In the genomic region with DNA sequence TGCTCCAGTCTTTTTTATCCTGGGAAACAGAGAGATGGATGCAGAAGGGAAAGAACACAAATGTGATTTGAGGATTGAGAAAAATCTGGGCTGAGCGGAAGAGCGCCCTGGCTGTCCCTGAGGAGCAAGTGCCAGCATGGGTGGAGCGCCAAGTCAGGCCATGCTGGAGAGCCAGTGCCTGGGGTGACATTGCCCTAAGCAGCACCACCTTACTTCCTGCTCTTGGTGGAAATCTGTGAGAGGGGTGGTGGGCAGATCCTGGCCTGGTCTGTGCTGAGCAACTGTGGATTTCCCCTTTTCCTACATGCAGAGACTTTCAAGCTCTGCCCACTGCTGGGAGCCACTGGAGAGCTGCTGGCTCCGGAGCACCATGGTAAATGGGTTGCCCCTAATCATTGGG, we compare ENCODE assay signal across 9 cellular contexts. TPM values are rescaled to one million over a fixed set of nuclear protein-coding genes. Genes with fewer than 3 reads are reported as not detected.
DNase-seq lines count a peak whose midpoint lies in the region; ATAC-seq and TF ChIP-seq lines count a peak whose summit lies in the region.
"Had no signal": no experiment of that assay in that cellular context is flagged by ENCODE, and none has a peak within 500 bp of the region (broad histone marks: within the 10 kb centered on the region; RNA-seq: fewer than 3 reads in every experiment).

No MANE protein-coding gene starts in this region.

- H3K36me3 Mint-ChIP-seq in GM23338 (ENCODE audit: low read depth) (no peaks in the 10 kb centered on the region; the same call in 2 of the 3 replicates), WTC11 (no peaks in the 10 kb centered on the region)

- TF ChIP-seq CTCF in GM23338 (conservative IDR thresholded peaks at IDR 0.05; ENCODE audit: low read depth in 2 of 2) (no peak), WTC11 (IDR thresholded peaks at IDR 0.05) (no peak)

- H3K4me1 ChIP-seq in GM23338 (ENCODE audit: insufficient read depth) = peaks cover 19% of the 10 kb centered on the region

- H3K36me3 ChIP-seq in GM23338 (ENCODE audit: insufficient read depth) = no peaks in the 10 kb centered on the region
- H3K36me3 ChIP-seq: MG63 had no signal

- intact Hi-C loops in Right ventricle myocardium superior (cut with DNase I) = no loop called here

- H3K27ac Mint-ChIP-seq in GM23338 = no peak overlapping the region
- H3K27ac Mint-ChIP-seq in WTC11 = peak overlapping the region; percentile 71; the same call in 1 of the 2 replicates

- peak overlapping the region; percentile 66 for H3K4me2 ChIP-seq in GM23338

- DNase-seq in GM23338 (ENCODE audit: low spot score) (no peak), WTC11 (ENCODE audit: low spot score) (no peak), Right ventricle myocardium superior (no peak), renal cortical epithelial cell (ENCODE audit: low read depth) (peak; percentile 55), Ammon's horn (ENCODE audit: low spot score) (no peak), HK-2 (ENCODE audit: unreplicated experiment) (no peak), DMS53 treated with DMSO at 0.1 percent for 48 hours (lab: John Stamatoyannopoulos, UW; ENCODE audit: unreplicated experiment) (no peak)
- DNase-seq: MG63 had no signal

- peak overlapping the region; percentile 88 for H2AFZ ChIP-seq in GM23338

- peaks cover 14% of the 10 kb centered on the region for H3K27me3 Mint-ChIP-seq in GM23338 (ENCODE audit: insufficient read depth, low read depth, poor library complexity)
- H3K27me3 Mint-ChIP-seq in WTC11 (ENCODE audit: low read depth) = no peaks in the 10 kb centered on the region; the same call in 1 of the 2 replicates

- H3K27ac ChIP-seq in GM23338 (ENCODE audit: low read depth) = peak overlapping the region; percentile 76; the same call in 1 of the 2 replicates

- no peaks in the 10 kb centered on the region for H4K20me1 ChIP-seq in GM23338 (replicated peaks; ENCODE audit: insufficient read depth)

- H3K4me1 Mint-ChIP-seq in GM23338 (peaks cover 26% of the 10 kb centered on the region), WTC11 (peaks cover 35% of the 10 kb centered on the region)

- CTCF ChIA-PET in WTC11 (lab: Charles Lee) = interaction anchor here (0.6 to 1.5 kb wide), 4 partner anchors 15 to 223 kb away, joined by 3 to 7 read pairs (median 4); a partner anchor contains a TSS

- H3K4me3 Mint-ChIP-seq in GM23338 (no peak overlapping the region; the same call in 2 of the 3 replicates), WTC11 (no peak overlapping the region)

- H3K27me3 ChIP-seq in GM23338 (ENCODE audit: insufficient read depth) = no peaks in the 10 kb centered on the region
- H3K27me3 ChIP-seq: MG63 had no signal

- H3K4me3 ChIP-seq in GM23338 = no peak overlapping the region
- H3K4me3 ChIP-seq: MG63 had no signal

- no peaks in the 10 kb centered on the region for H3F3A ChIP-seq in GM23338 (replicated peaks; ENCODE audit: low read depth)

- no peaks in the 10 kb centered on the region for H3K79me2 ChIP-seq in GM23338 (replicated peaks; ENCODE audit: insufficient read depth)

- no peaks in the 10 kb centered on the region for H3K9me2 ChIP-seq in GM23338 (ENCODE audit: insufficient read depth)

- POLR2A ChIA-PET in WTC11 (lab: Charles Lee) = interaction anchor here (0.6 kb wide), 1 partner anchor 10 kb away, joined by 3 read pairs; no protein-coding TSS in a partner anchor

- peak; percentile 12 for ATAC-seq in GM23338
- ATAC-seq in WTC11 = peak; percentile 16
- ATAC-seq in Right ventricle myocardium superior (ENCODE audit: poor library complexity) = peak; percentile 64
- no peak for ATAC-seq in HG02885 (IDR thresholded peaks at IDR 0.05; ENCODE audit: poor library complexity, unreplicated experiment)

- H3K9me3 Mint-ChIP-seq in GM23338 = no peaks in the 10 kb centered on the region
- H3K9me3 Mint-ChIP-seq in WTC11 = no peaks in the 10 kb centered on the region

TF ChIP-seq in GM23338, 12 proteins besides CTCF, POLR2A, EP300 and RAD21:
- no peak for TF ChIP-seq STAT1 (IDR thresholded peaks at IDR 0.05; ENCODE audit: unreplicated experiment)
- no peak for TF ChIP-seq NANOG (IDR thresholded peaks at IDR 0.05; ENCODE audit: borderline replicate concordance)
- TF ChIP-seq, protein P1, sequence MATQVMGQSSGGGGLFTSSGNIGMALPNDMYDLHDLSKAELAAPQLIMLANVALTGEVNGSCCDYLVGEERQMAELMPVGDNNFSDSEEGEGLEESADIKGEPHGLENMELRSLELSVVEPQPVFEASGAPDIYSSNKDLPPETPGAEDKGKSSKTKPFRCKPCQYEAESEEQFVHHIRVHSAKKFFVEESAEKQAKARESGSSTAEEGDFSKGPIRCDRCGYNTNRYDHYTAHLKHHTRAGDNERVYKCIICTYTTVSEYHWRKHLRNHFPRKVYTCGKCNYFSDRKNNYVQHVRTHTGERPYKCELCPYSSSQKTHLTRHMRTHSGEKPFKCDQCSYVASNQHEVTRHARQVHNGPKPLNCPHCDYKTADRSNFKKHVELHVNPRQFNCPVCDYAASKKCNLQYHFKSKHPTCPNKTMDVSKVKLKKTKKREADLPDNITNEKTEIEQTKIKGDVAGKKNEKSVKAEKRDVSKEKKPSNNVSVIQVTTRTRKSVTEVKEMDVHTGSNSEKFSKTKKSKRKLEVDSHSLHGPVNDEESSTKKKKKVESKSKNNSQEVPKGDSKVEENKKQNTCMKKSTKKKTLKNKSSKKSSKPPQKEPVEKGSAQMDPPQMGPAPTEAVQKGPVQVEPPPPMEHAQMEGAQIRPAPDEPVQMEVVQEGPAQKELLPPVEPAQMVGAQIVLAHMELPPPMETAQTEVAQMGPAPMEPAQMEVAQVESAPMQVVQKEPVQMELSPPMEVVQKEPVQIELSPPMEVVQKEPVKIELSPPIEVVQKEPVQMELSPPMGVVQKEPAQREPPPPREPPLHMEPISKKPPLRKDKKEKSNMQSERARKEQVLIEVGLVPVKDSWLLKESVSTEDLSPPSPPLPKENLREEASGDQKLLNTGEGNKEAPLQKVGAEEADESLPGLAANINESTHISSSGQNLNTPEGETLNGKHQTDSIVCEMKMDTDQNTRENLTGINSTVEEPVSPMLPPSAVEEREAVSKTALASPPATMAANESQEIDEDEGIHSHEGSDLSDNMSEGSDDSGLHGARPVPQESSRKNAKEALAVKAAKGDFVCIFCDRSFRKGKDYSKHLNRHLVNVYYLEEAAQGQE (IDR thresholded peaks at IDR 0.05; ENCODE audit: unreplicated experiment) = no peak
- TF ChIP-seq JUNB (IDR thresholded peaks at IDR 0.05; ENCODE audit: unreplicated experiment) = no peak

TF ChIP-seq in WTC11, 78 proteins besides CTCF, POLR2A, EP300 and RAD21 (continues in another document):
- TF ChIP-seq ELF4 (CRISPR knock-in tag; IDR thresholded peaks at IDR 0.05; ENCODE audit: low read depth) (no peak), TP53 (CRISPR knock-in tag; IDR thresholded peaks at IDR 0.05) (no peak), MYBL2 (CRISPR knock-in tag; IDR thresholded peaks at IDR 0.05) (no peak), ZNF138 (CRISPR knock-in tag; conservative IDR thresholded peaks at IDR 0.05) (no peak), ZNF232 (CRISPR knock-in tag; IDR thresholded peaks at IDR 0.05) (no peak), TCF7 (CRISPR knock-in tag; IDR thresholded peaks at IDR 0.05; ENCODE audit: low read depth) (no peak)
- TF ChIP-seq, protein P2, sequence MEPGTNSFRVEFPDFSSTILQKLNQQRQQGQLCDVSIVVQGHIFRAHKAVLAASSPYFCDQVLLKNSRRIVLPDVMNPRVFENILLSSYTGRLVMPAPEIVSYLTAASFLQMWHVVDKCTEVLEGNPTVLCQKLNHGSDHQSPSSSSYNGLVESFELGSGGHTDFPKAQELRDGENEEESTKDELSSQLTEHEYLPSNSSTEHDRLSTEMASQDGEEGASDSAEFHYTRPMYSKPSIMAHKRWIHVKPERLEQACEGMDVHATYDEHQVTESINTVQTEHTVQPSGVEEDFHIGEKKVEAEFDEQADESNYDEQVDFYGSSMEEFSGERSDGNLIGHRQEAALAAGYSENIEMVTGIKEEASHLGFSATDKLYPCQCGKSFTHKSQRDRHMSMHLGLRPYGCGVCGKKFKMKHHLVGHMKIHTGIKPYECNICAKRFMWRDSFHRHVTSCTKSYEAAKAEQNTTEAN (CRISPR knock-in tag; IDR thresholded peaks at IDR 0.05) = no peak
- TF ChIP-seq, protein P3, sequence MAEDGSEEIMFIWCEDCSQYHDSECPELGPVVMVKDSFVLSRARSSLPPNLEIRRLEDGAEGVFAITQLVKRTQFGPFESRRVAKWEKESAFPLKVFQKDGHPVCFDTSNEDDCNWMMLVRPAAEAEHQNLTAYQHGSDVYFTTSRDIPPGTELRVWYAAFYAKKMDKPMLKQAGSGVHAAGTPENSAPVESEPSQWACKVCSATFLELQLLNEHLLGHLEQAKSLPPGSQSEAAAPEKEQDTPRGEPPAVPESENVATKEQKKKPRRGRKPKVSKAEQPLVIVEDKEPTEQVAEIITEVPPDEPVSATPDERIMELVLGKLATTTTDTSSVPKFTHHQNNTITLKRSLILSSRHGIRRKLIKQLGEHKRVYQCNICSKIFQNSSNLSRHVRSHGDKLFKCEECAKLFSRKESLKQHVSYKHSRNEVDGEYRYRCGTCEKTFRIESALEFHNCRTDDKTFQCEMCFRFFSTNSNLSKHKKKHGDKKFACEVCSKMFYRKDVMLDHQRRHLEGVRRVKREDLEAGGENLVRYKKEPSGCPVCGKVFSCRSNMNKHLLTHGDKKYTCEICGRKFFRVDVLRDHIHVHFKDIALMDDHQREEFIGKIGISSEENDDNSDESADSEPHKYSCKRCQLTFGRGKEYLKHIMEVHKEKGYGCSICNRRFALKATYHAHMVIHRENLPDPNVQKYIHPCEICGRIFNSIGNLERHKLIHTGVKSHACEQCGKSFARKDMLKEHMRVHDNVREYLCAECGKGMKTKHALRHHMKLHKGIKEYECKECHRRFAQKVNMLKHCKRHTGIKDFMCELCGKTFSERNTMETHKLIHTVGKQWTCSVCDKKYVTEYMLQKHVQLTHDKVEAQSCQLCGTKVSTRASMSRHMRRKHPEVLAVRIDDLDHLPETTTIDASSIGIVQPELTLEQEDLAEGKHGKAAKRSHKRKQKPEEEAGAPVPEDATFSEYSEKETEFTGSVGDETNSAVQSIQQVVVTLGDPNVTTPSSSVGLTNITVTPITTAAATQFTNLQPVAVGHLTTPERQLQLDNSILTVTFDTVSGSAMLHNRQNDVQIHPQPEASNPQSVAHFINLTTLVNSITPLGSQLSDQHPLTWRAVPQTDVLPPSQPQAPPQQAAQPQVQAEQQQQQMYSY (CRISPR knock-in tag; IDR thresholded peaks at IDR 0.05) = no peak

RNA-seq across cellular contexts. Expression of a gene that starts 36.9 kb away (rescaled TPM):
- total RNA-seq in GM23338 (2014; rRNA removed; shearing (Covaris generic)) = 110 and 136 TPM in 2 replicates
- 108 and 114 TPM in 2 replicates for polyA plus RNA-seq in GM23338 (2016; fragmentation: Nextera tagmentation; extraction: Ambion mirVana)
- total RNA-seq in WTC11 (2021) (118 to 158 TPM (median 153 TPM) in 3 replicates), Right ventricle myocardium superior (54.8 TPM), renal cortical epithelial cell (246 and 704 TPM in 2 replicates)

RNA-seq across cellular contexts. Expression of a gene that starts 44.1 kb away (rescaled TPM):
- total RNA-seq in GM23338 (2014; rRNA removed; shearing (Covaris generic)) = 13.0 and 16.0 TPM in 2 replicates
- 12.6 and 12.8 TPM in 2 replicates for polyA plus RNA-seq in GM23338 (2016; fragmentation: Nextera tagmentation; extraction: Ambion mirVana)
- 19.3 to 21.6 TPM (median 20.0 TPM) in 3 replicates for total RNA-seq in WTC11 (2021)
- 26.1 TPM for total RNA-seq in Right ventricle myocardium superior
- total RNA-seq in renal cortical epithelial cell = 24.8 and 33.8 TPM in 2 replicates
